Comparison of ENCODE assay signal across 23 cellular contexts in genomic region chr5:142125963-142126362, GRCh38. TPM values are rescaled to one million over a fixed set of nuclear protein-coding genes. Genes with fewer than 3 reads are reported as not detected.
A peak's percentile ranks its signal among the peaks of the same experiment; 100 is the strongest.
DNase-seq lines count a peak whose midpoint lies in the region; ATAC-seq and TF ChIP-seq lines count a peak whose summit lies in the region.
"Had no signal": no experiment of that assay in that cellular context is flagged by ENCODE, and none has a peak within 500 bp of the region (broad histone marks: within the 10 kb centered on the region; RNA-seq: fewer than 3 reads in every experiment).

No MANE protein-coding gene starts in this region.

- in situ Hi-C loops in IMR-90 (cut with MboI; ENCODE audit: low sequenced_read_pairs), result no loop called here

- no peak for ATAC-seq in IMR-90 (ENCODE audit: low read depth)
- no peak for ATAC-seq in central memory CD8-positive, alpha-beta T cell (replicated peaks; ENCODE audit: extremely low read depth, poor library complexity, severe bottlenecking)
- no peak for ATAC-seq in naive thymus-derived CD4-positive, alpha-beta T cell
- ATAC-seq in HG03280 (IDR thresholded peaks at IDR 0.05; ENCODE audit: unreplicated experiment), result no peak
- ATAC-seq: GM12878 had no signal

- H2BK20ac ChIP-seq in IMR-90 (ENCODE audit: low read depth, low read length), result no peak overlapping the region

- no peak overlapping the region for H3K14ac ChIP-seq in IMR-90 (replicated peaks; ENCODE audit: low read depth, low read length)

- intact Hi-C loops in IMR-90 (cut with micrococcal nuclease) (no loop called here), ovary (cut with DNase I) (no loop called here)
- intact Hi-C loops in naive thymus-derived CD4-positive, alpha-beta T cell (cut with micrococcal nuclease), result loop anchor here in 1 of 2 donors (1.0 kb wide), 1 partner anchor 8 kb away; no protein-coding TSS in a partner anchor

- H2AK5ac ChIP-seq in IMR-90 (ENCODE audit: low read depth, low read length), result no peak overlapping the region

- H3K4me3 ChIP-seq in IMR-90 (ENCODE audit: insufficient read depth, low read depth, low read length), result no peak overlapping the region
- H3K4me3 ChIP-seq in naive thymus-derived CD4-positive, alpha-beta T cell (ENCODE audit: low read length), result no peak overlapping the region
- H3K4me3 ChIP-seq in hepatocyte, result no peak overlapping the region
- no peak overlapping the region for H3K4me3 ChIP-seq in ovary
- H3K4me3 ChIP-seq: GM12878, HAP-1 had no signal

- no peak overlapping the region for H2BK15ac ChIP-seq in IMR-90 (ENCODE audit: low read depth, low read length)

- no peaks in the 10 kb centered on the region for H3K9me2 ChIP-seq in hepatocyte (replicated peaks; ENCODE audit: insufficient read depth)

- H3K23ac ChIP-seq in IMR-90 (ENCODE audit: low read depth, low read length), result no peak overlapping the region

- no peak overlapping the region for H2AK9ac ChIP-seq in IMR-90 (replicated peaks; ENCODE audit: low read depth, low read length, poor library complexity)

- H3K27me3 ChIP-seq in IMR-90 (ENCODE audit: control insufficient read depth, insufficient read depth, low read length), result no peaks in the 10 kb centered on the region
- no peaks in the 10 kb centered on the region for H3K27me3 ChIP-seq in naive thymus-derived CD4-positive, alpha-beta T cell (ENCODE audit: control insufficient read depth in 2 of 2, insufficient read depth in 2 of 2, low read length in 2 of 2)
- H3K27me3 ChIP-seq in hepatocyte, result no peaks in the 10 kb centered on the region
- no peaks in the 10 kb centered on the region for H3K27me3 ChIP-seq in ovary
- H3K27me3 ChIP-seq: BE2C had no signal

- no peak for TF ChIP-seq POLR2A in IMR-90 (IDR thresholded peaks at IDR 0.05; ENCODE audit: low read depth, low read length)
- no peak for TF ChIP-seq POLR2A in ovary (IDR thresholded peaks at IDR 0.05)

- H3K4ac ChIP-seq in IMR-90 (ENCODE audit: low read depth, low read length), result no peak overlapping the region

- no TSS peak for BruUV-seq in IMR-90 (replicated peaks; lab: Mats Ljungman, UMichigan)

- H3K4me1 Mint-ChIP-seq in activated naive CD4-positive, alpha-beta T cell treated with anti-CD3 and anti-CD28 coated beads, Interleukin-2, amount 50 U/mL, for 24 hours, result peaks cover 88% of the 10 kb centered on the region
- H3K4me1 Mint-ChIP-seq in activated naive CD4-positive, alpha-beta T cell treated with anti-CD3 and anti-CD28 coated beads, Interleukin-2, amount 10 ng/mL, durations not matched to agents 7 days and 5 days, result peaks cover 69% of the 10 kb centered on the region
- peaks cover 64% of the 10 kb centered on the region for H3K4me1 Mint-ChIP-seq in central memory CD8-positive, alpha-beta T cell
- peaks cover 20 to 98% (median 65%) of the 10 kb centered on the region in 7 donors for H3K4me1 Mint-ChIP-seq in naive thymus-derived CD4-positive, alpha-beta T cell

- peaks cover 27 to 67% of the 10 kb centered on the region in 2 experiments for H3K79me1 ChIP-seq in IMR-90 (ENCODE audit: low read depth in 1 of 2, low read length in 2 of 2)

- H3K27me3 Mint-ChIP-seq in activated naive CD4-positive, alpha-beta T cell treated with anti-CD3 and anti-CD28 coated beads, Interleukin-2, amount 50 U/mL, for 24 hours, result no peaks in the 10 kb centered on the region
- H3K27me3 Mint-ChIP-seq in activated naive CD4-positive, alpha-beta T cell treated with anti-CD3 and anti-CD28 coated beads, Interleukin-2, amount 10 ng/mL, durations not matched to agents 7 days and 5 days, result no peaks in the 10 kb centered on the region
- H3K27me3 Mint-ChIP-seq in central memory CD8-positive, alpha-beta T cell, result no peaks in the 10 kb centered on the region
- H3K27me3 Mint-ChIP-seq in naive thymus-derived CD4-positive, alpha-beta T cell, result no peaks in the 10 kb centered on the region
- H3K27me3 Mint-ChIP-seq: CD4-positive, CD25-positive, alpha-beta regulatory T cell; CD8-positive, alpha-beta memory T cell; IgD-negative memory B cell had no signal

- no peak overlapping the region for H3K4me2 ChIP-seq in IMR-90 (ENCODE audit: low read depth, low read length)
- H3K4me2 ChIP-seq in hepatocyte, result no peak overlapping the region

- TF ChIP-seq EP300 in ovary (IDR thresholded peaks at IDR 0.05), result no peak

- CTCF ChIA-PET in activated naive CD4-positive, alpha-beta T cell treated with anti-CD3 and anti-CD28 coated beads, Interleukin-2, amount 10 ng/mL, durations not matched to agents 7 days and 5 days (lab: Charles Lee), result no interaction called here
- CTCF ChIA-PET in IMR-90 (lab: Yijun Ruan, JAX), result no interaction called here
- CTCF ChIA-PET in naive thymus-derived CD4-positive, alpha-beta T cell (lab: Charles Lee), result interaction anchor here (1.0 to 1.2 kb wide), 3 partner anchors 17 to 133 kb away, joined by 3 read pairs; no protein-coding TSS in a partner anchor

- TF ChIP-seq CTCF in IMR-90 (conservative IDR thresholded peaks at IDR 0.05; ENCODE audit: low read depth, low read length) (no peak), hepatocyte (IDR thresholded peaks at IDR 0.05; ENCODE audit: poor library complexity) (no peak), ovary (IDR thresholded peaks at IDR 0.05) (no peak)

- H3K9me1 ChIP-seq in IMR-90 (ENCODE audit: insufficient read depth, low read length), result 0 out of 2 replicates have a peak, but pooled peaks cover 3% of the 10 kb centered on the region

- no peak for TF ChIP-seq RAD21 in IMR-90 (IDR thresholded peaks at IDR 0.05; ENCODE audit: low read length)

- no peaks in the 10 kb centered on the region for H3K9me3 Mint-ChIP-seq in activated naive CD4-positive, alpha-beta T cell treated with anti-CD3 and anti-CD28 coated beads, Interleukin-2, amount 50 U/mL, for 24 hours
- H3K9me3 Mint-ChIP-seq in activated naive CD4-positive, alpha-beta T cell treated with anti-CD3 and anti-CD28 coated beads, Interleukin-2, amount 10 ng/mL, durations not matched to agents 7 days and 5 days, result peaks cover 7% of the 10 kb centered on the region
- H3K9me3 Mint-ChIP-seq in central memory CD8-positive, alpha-beta T cell, result no peaks in the 10 kb centered on the region
- H3K9me3 Mint-ChIP-seq in naive thymus-derived CD4-positive, alpha-beta T cell, result peaks cover 0 to 6% (median 0%) of the 10 kb centered on the region in 11 donors
- H3K9me3 Mint-ChIP-seq: CD8-positive, alpha-beta memory T cell had no signal

- no peak overlapping the region for H2BK120ac ChIP-seq in IMR-90 (ENCODE audit: low read depth, low read length)

- POLR2A ChIA-PET in IMR-90 (lab: Charles Lee; ENCODE audit: unreplicated experiment), result no interaction called here
- POLR2A ChIA-PET in naive thymus-derived CD4-positive, alpha-beta T cell (lab: Charles Lee), result no interaction called here

- H2AFZ ChIP-seq in IMR-90 (replicated peaks; ENCODE audit: low read length, poor library complexity), result no peak overlapping the region
- no peak overlapping the region for H2AFZ ChIP-seq in hepatocyte

- no peak overlapping the region for H3K4me3 Mint-ChIP-seq in activated naive CD4-positive, alpha-beta T cell treated with anti-CD3 and anti-CD28 coated beads, Interleukin-2, amount 50 U/mL, for 24 hours
- no peak overlapping the region for H3K4me3 Mint-ChIP-seq in activated naive CD4-positive, alpha-beta T cell treated with anti-CD3 and anti-CD28 coated beads, Interleukin-2, amount 10 ng/mL, durations not matched to agents 7 days and 5 days
- no peak overlapping the region for H3K4me3 Mint-ChIP-seq in central memory CD8-positive, alpha-beta T cell
- H3K4me3 Mint-ChIP-seq in naive thymus-derived CD4-positive, alpha-beta T cell, result peak overlapping the region in 3 of 10 donors; percentile 26 to 78 (median 59)
- H3K4me3 Mint-ChIP-seq: IgD-negative memory B cell had no signal

- no peaks in the 10 kb centered on the region for H3K9me3 ChIP-seq in IMR-90 (ENCODE audit: control insufficient read depth, insufficient read depth, low read length)
- no peaks in the 10 kb centered on the region for H3K9me3 ChIP-seq in naive thymus-derived CD4-positive, alpha-beta T cell (ENCODE audit: control insufficient read depth in 2 of 3, low read length in 3 of 3)
- H3K9me3 ChIP-seq in hepatocyte (ENCODE audit: low read depth), result no peaks in the 10 kb centered on the region
- no peaks in the 10 kb centered on the region for H3K9me3 ChIP-seq in ovary
- H3K9me3 ChIP-seq: HAP-1 had no signal

- no peak overlapping the region for H3K56ac ChIP-seq in IMR-90 (ENCODE audit: extremely low read depth, insufficient read depth, low read length)

- peaks cover 99% of the 10 kb centered on the region for H3K79me2 ChIP-seq in hepatocyte

- peak overlapping the region; percentile 46 for H3K27ac Mint-ChIP-seq in activated naive CD4-positive, alpha-beta T cell treated with anti-CD3 and anti-CD28 coated beads, Interleukin-2, amount 50 U/mL, for 24 hours
- H3K27ac Mint-ChIP-seq in activated naive CD4-positive, alpha-beta T cell treated with anti-CD3 and anti-CD28 coated beads, Interleukin-2, amount 10 ng/mL, durations not matched to agents 7 days and 5 days, result no peak overlapping the region
- peak overlapping the region; percentile 35 for H3K27ac Mint-ChIP-seq in central memory CD8-positive, alpha-beta T cell (ENCODE audit: low read depth)
- H3K27ac Mint-ChIP-seq in naive thymus-derived CD4-positive, alpha-beta T cell, result peak overlapping the region in 5 of 9 donors; percentile 12 to 82 (median 54)
- H3K27ac Mint-ChIP-seq: IgD-negative memory B cell had no signal

- H3K36me3 ChIP-seq in IMR-90 (ENCODE audit: control insufficient read depth, insufficient read depth, low read length) (0 out of 2 replicates have a peak, but pooled peaks cover 2% of the 10 kb centered on the region), hepatocyte (replicated peaks; ENCODE audit: insufficient read depth, low read depth) (no peaks in the 10 kb centered on the region), ovary (no peaks in the 10 kb centered on the region)
- peaks cover 0 to 3% (median under 1%) of the 10 kb centered on the region in 3 experiments for H3K36me3 ChIP-seq in naive thymus-derived CD4-positive, alpha-beta T cell (ENCODE audit: control insufficient read depth in 2 of 3, insufficient read depth in 3 of 3, low read length in 3 of 3)
- H3K36me3 ChIP-seq: HAP-1 had no signal

- dilution Hi-C loops in IMR-90 (cut with HindIII; ENCODE audit: low sequenced_read_pairs, unreplicated experiment), result loop anchor here (25.0 kb wide), 2 partner anchors 139 to 411 kb away; no protein-coding TSS in a partner anchor

- H4K5ac ChIP-seq in IMR-90 (ENCODE audit: low read depth, low read length), result no peak overlapping the region

- no peak overlapping the region for H4K8ac ChIP-seq in IMR-90 (ENCODE audit: low read depth in 2 of 2, low read length in 2 of 2)

- no peak overlapping the region for H3K18ac ChIP-seq in IMR-90 (ENCODE audit: low read depth, low read length)

- H4K20me1 ChIP-seq in IMR-90 (ENCODE audit: insufficient read depth, low read length) (peaks cover 47% of the 10 kb centered on the region), hepatocyte (ENCODE audit: insufficient read depth, poor library complexity, severe bottlenecking) (peaks cover 70% of the 10 kb centered on the region)

- no peak overlapping the region for H4K91ac ChIP-seq in IMR-90 (ENCODE audit: insufficient read depth, low read depth, low read length)

- peaks cover 30% of the 10 kb centered on the region for H3K36me3 Mint-ChIP-seq in activated naive CD4-positive, alpha-beta T cell treated with anti-CD3 and anti-CD28 coated beads, Interleukin-2, amount 50 U/mL, for 24 hours
- peaks cover 51% of the 10 kb centered on the region for H3K36me3 Mint-ChIP-seq in activated naive CD4-positive, alpha-beta T cell treated with anti-CD3 and anti-CD28 coated beads, Interleukin-2, amount 10 ng/mL, durations not matched to agents 7 days and 5 days
- peaks cover 17% of the 10 kb centered on the region for H3K36me3 Mint-ChIP-seq in central memory CD8-positive, alpha-beta T cell (ENCODE audit: insufficient read depth)
- peaks cover 0 to 41% (median 28%) of the 10 kb centered on the region in 5 donors for H3K36me3 Mint-ChIP-seq in naive thymus-derived CD4-positive, alpha-beta T cell

- H2BK5ac ChIP-seq in IMR-90 (ENCODE audit: low read depth, low read length, poor library complexity, severe bottlenecking), result no peak overlapping the region

- H3K9ac ChIP-seq in IMR-90 (ENCODE audit: low read depth, low read length), result no peak overlapping the region

- DNase-seq in activated naive CD4-positive, alpha-beta T cell treated with anti-CD3 and anti-CD28 coated beads, Interleukin-2, amount 10 ng/mL, durations not matched to agents 7 days and 5 days, result no peak
- DNase-seq in IMR-90 (no peak), hepatocyte (ENCODE audit: low spot score) (no peak), ovary (no peak)
- no peak for DNase-seq in central memory CD8-positive, alpha-beta T cell (ENCODE audit: low spot score in 2 of 2)
- no peak for DNase-seq in naive thymus-derived CD4-positive, alpha-beta T cell
- DNase-seq: 8988T; ACHN; BE2C; C1 segment of cervical spinal cord; CD4-positive, CD25-positive, alpha-beta regulatory T cell; CD8-positive, alpha-beta memory T cell; COR-L47; DMS 273 treated with DMSO at 0.1 percent for 48 hours; DMS53; DND-41; EL had no signal

- H3K4me1 ChIP-seq in IMR-90 (ENCODE audit: control insufficient read depth, insufficient read depth, low read length) (no peaks in the 10 kb centered on the region), hepatocyte (ENCODE audit: insufficient read depth) (no peaks in the 10 kb centered on the region), ovary (ENCODE audit: insufficient read depth) (peaks cover 1% of the 10 kb centered on the region)
- peaks cover 39 to 61% of the 10 kb centered on the region in 2 donors for H3K4me1 ChIP-seq in naive thymus-derived CD4-positive, alpha-beta T cell (ENCODE audit: control insufficient read depth in 2 of 2, insufficient read depth in 2 of 2, low read length in 2 of 2)

- H3K27ac ChIP-seq in IMR-90 (ENCODE audit: insufficient read depth, low read length) (no peak overlapping the region), hepatocyte (no peak overlapping the region), ovary (no peak overlapping the region)
- H3K27ac ChIP-seq in naive thymus-derived CD4-positive, alpha-beta T cell (ENCODE audit: low read depth, low read length), result no peak overlapping the region
- H3K27ac ChIP-seq: HL-60 had no signal

RNA-seq across cellular contexts. Expression of gene NDFIP1, which starts 17.4 kb away (rescaled TPM):
- total RNA-seq in IMR-90 (2012; rRNA removed), result 7.7 and 21.9 TPM in 2 replicates
- polyA plus RNA-seq in IMR-90 (2012; rRNA removed), result 10.7 and 15.4 TPM in 2 replicates
- polyA plus RNA-seq in IMR-90 (2012; cell fraction: cytosol; rRNA removed), result 5.1 and 15.4 TPM in 2 replicates
- polyA plus RNA-seq in IMR-90 (2012; cell fraction: nucleus; rRNA removed; ENCODE audit: low replicate concordance), result 5.5 and 6.9 TPM in 2 replicates
- 100 to 1,000 TPM in 2 of 5 experiments, 10 to 100 TPM in 3; 53.0 to 136 (median 95.5) TPM for total RNA-seq in naive thymus-derived CD4-positive, alpha-beta T cell
- 100 to 1,000 TPM in 1 of 2 donors, 10 to 100 TPM in 1; 99.3 to 101 TPM for polyA plus RNA-seq in naive thymus-derived CD4-positive, alpha-beta T cell
- 80.3 and 85.0 TPM in 2 replicates for total RNA-seq in hepatocyte
- polyA plus RNA-seq in hepatocyte, result 61.3 and 63.8 TPM in 2 replicates
- total RNA-seq in ovary, result 10 to 100 TPM; 61.0 to 96.0 (median 70.0) TPM
- 100 to 1,000 TPM in 1 of 2 donors, 10 to 100 TPM in 1; 54.8 to 192 TPM for polyA plus RNA-seq in ovary
